ENCODE assay signal across 20 cellular contexts in genomic region chr10:127431525-127431924, GRCh38.
DNase-seq lines count a peak whose midpoint lies in the region; ATAC-seq, FAIRE-seq and TF ChIP-seq lines count a peak whose summit lies in the region.
"Had no signal": no experiment of that assay in that cellular context is flagged by ENCODE, and none has a peak within 500 bp of the region (broad histone marks: within the 10 kb centered on the region; RNA-seq: fewer than 3 reads in every experiment).

No MANE protein-coding gene starts in this region.

- no peak for DNase-seq in HepG2 (ENCODE audit: low spot score)
- no peak for DNase-seq in right lobe of liver
- DNase-seq in mesenteric fat pad (ENCODE audit: low spot score): peak; percentile 51
- DNase-seq in trophoblast cell: no peak
- DNase-seq in NCI-H774 (lab: John Stamatoyannopoulos, UW): no peak
- DNase-seq in urothelium cell line (ENCODE audit: low spot score): no peak
- DNase-seq: C1 segment of cervical spinal cord; Calu3; CD4-positive, alpha-beta memory T cell; COR-L47; DMS53; DMS79 treated with DMSO at 0.1 percent for 48 hours; GF-D8; GOT3; HFFc6 had no signal

- H3K9ac ChIP-seq in HepG2 (ENCODE audit: insufficient read depth, low read depth, low read length) (no peak overlapping the region), trophoblast cell (ENCODE audit: low read length) (no peak overlapping the region)

- H2BK12ac ChIP-seq in trophoblast cell (ENCODE audit: low read length): no peak overlapping the region

- H2BK5ac ChIP-seq in trophoblast cell (ENCODE audit: low read depth, low read length, poor library complexity): no peak overlapping the region

- POLR2A ChIA-PET in HepG2 (lab: Yijun Ruan, JAX): no interaction called here

- H3K23ac ChIP-seq in trophoblast cell (ENCODE audit: low read length): no peak overlapping the region

- no peaks in the 10 kb centered on the region for H3K79me2 ChIP-seq in HepG2 (ENCODE audit: insufficient read depth, low read length)
- no peaks in the 10 kb centered on the region for H3K79me2 ChIP-seq in trophoblast cell (ENCODE audit: control insufficient read depth, insufficient read depth, low read length, poor library complexity)

- H3K4ac ChIP-seq in trophoblast cell (ENCODE audit: low read depth, low read length): no peak overlapping the region

- CTCF ChIA-PET in HepG2 (lab: Yijun Ruan, JAX; ENCODE audit: low intra/inter-chr PET ratio, low total read pairs): no interaction called here

- H3K4me3 ChIP-seq in HepG2 (replicated peaks in 1 of 3; ENCODE audit: insufficient read depth in 1 of 3, low read depth in 2 of 3, low read length in 3 of 3) (no peak overlapping the region), right lobe of liver (no peak overlapping the region), trophoblast cell (ENCODE audit: low read depth, low read length) (peak overlapping the region; percentile 23)
- H3K4me3 ChIP-seq: HAP-1 had no signal

- H3K14ac ChIP-seq in trophoblast cell (ENCODE audit: low read length): no peak overlapping the region

- no peak overlapping the region for H3K4me2 ChIP-seq in HepG2 (ENCODE audit: low read depth, low read length)
- no peak overlapping the region for H3K4me2 ChIP-seq in trophoblast cell (ENCODE audit: low read length)

- H2AFZ ChIP-seq in HepG2 (ENCODE audit: low read length): no peak overlapping the region
- no peak overlapping the region for H2AFZ ChIP-seq in trophoblast cell (ENCODE audit: insufficient read depth, low read length, poor library complexity)

- TF ChIP-seq POLR2A in HepG2 (IDR thresholded peaks at IDR 0.05; ENCODE audit: insufficient read depth in 1 of 2, low read depth in 2 of 2, low read length in 2 of 2) (no peak), right lobe of liver (IDR thresholded peaks at IDR 0.05) (no peak)

- no peak overlapping the region for H3K27ac ChIP-seq in HepG2 (ENCODE audit: extremely low read length, insufficient read depth, low read length)
- no peak overlapping the region for H3K27ac ChIP-seq in right lobe of liver
- H3K27ac ChIP-seq in trophoblast cell (ENCODE audit: low read depth, low read length): no peak overlapping the region

- H2BK120ac ChIP-seq in trophoblast cell (ENCODE audit: insufficient read depth, low read length, poor library complexity): no peak overlapping the region

- H2AK5ac ChIP-seq in trophoblast cell (ENCODE audit: low read length): no peak overlapping the region

- no peak for TF ChIP-seq EP300 in HepG2 (IDR thresholded peaks at IDR 0.05; ENCODE audit: low read depth in 2 of 2, low read length in 2 of 2)
- TF ChIP-seq EP300 in HepG2 (CRISPR knock-in tag; IDR thresholded peaks at IDR 0.05; ENCODE audit: borderline replicate concordance): no peak

- no peaks in the 10 kb centered on the region for H3K9me3 ChIP-seq in HepG2 (ENCODE audit: low read length)
- H3K9me3 ChIP-seq in right lobe of liver: no peaks in the 10 kb centered on the region
- peaks cover 14% of the 10 kb centered on the region for H3K9me3 ChIP-seq in trophoblast cell (ENCODE audit: insufficient read depth, low read depth, low read length)
- H3K9me3 ChIP-seq: HAP-1 had no signal

- no peak for TF ChIP-seq CTCF in HepG2 (CRISPR knock-in tag; IDR thresholded peaks at IDR 0.05)
- TF ChIP-seq CTCF in right lobe of liver (IDR thresholded peaks at IDR 0.05): no peak

- no peaks in the 10 kb centered on the region for H4K20me1 ChIP-seq in HepG2 (ENCODE audit: insufficient read depth, low read length)

- in situ Hi-C loops in HepG2 (cut with HindIII; ENCODE audit: extremely low pct_ligation_motif_present, low pct_unique_long_range_greater_than_20kb): no loop called here

- no peaks in the 10 kb centered on the region for H3K79me1 ChIP-seq in trophoblast cell (ENCODE audit: low read length)

- H4K91ac ChIP-seq in trophoblast cell (ENCODE audit: low read depth, low read length): no peak overlapping the region

- H4K8ac ChIP-seq in trophoblast cell (ENCODE audit: low read depth, low read length): no peak overlapping the region

- BruUV-seq in HepG2 (replicated peaks; lab: Mats Ljungman, UMichigan): no TSS peak

- 99% methylated on average over 8 of the region's 8 CpGs for whole genome bisulfite sequencing in HepG2 (ENCODE audit: low lambda C conversion rate)
- 92% methylated on average over 6 of the region's 8 CpGs for WGBS in right lobe of liver (ENCODE audit: insufficient coverage, low coverage, low lambda C conversion rate, missing lambda C conversion rate)
- no CpG with 5 or more reads among the region's 8 CpGs for WGBS in trophoblast cell (ENCODE audit: extremely low coverage, insufficient coverage, insufficient read length)

- ATAC-seq in HepG2: no peak
- no peak for ATAC-seq in right lobe of liver
- no peak for ATAC-seq in GM21786 (IDR thresholded peaks at IDR 0.05; ENCODE audit: unreplicated experiment)

- no peaks in the 10 kb centered on the region for H3K27me3 ChIP-seq in HepG2 (ENCODE audit: control insufficient read depth in 1 of 2, insufficient read depth in 2 of 2, low read length in 2 of 2)
- H3K27me3 ChIP-seq in right lobe of liver: no peaks in the 10 kb centered on the region
- H3K27me3 ChIP-seq in trophoblast cell (ENCODE audit: insufficient read depth, low read length): no peaks in the 10 kb centered on the region

- no peak for TF ChIP-seq RAD21 in HepG2 (CRISPR knock-in tag; IDR thresholded peaks at IDR 0.05)

- H3K4me1 ChIP-seq in HepG2 (ENCODE audit: insufficient read depth, low read length) (no peaks in the 10 kb centered on the region), right lobe of liver (no peaks in the 10 kb centered on the region), trophoblast cell (ENCODE audit: control insufficient read depth in 1 of 2, insufficient read depth in 2 of 2, low read length in 2 of 2) (no peaks in the 10 kb centered on the region)
- H3K4me1 ChIP-seq: HAP-1 had no signal

- H3K36me3 ChIP-seq in HepG2 (replicated peaks in 1 of 2; ENCODE audit: control insufficient read depth in 1 of 2, insufficient read depth in 2 of 2, low read length in 2 of 2) (peaks cover 0 to 5% of the 10 kb centered on the region in 2 experiments; a peak in 2 of 5 replicates), right lobe of liver (no peaks in the 10 kb centered on the region), trophoblast cell (ENCODE audit: control insufficient read depth in 1 of 2, insufficient read depth in 2 of 2, low read length in 2 of 2) (peaks cover 32 to 41% of the 10 kb centered on the region in 2 experiments)
- H3K36me3 ChIP-seq: HAP-1 had no signal

- FAIRE-seq in HepG2 (lab: Jason Lieb, UNC) (no peak), urothelium cell line (lab: Jason Lieb, UNC) (no peak)
- FAIRE-seq: GM12891, GM18507, H54 had no signal

- no peak overlapping the region for H4K12ac ChIP-seq in trophoblast cell (ENCODE audit: low read depth, low read length)

- no peak overlapping the region for H3K18ac ChIP-seq in trophoblast cell (ENCODE audit: low read length)

- intact Hi-C loops in HepG2 (cut with micrococcal nuclease; ENCODE audit: unreplicated experiment): no loop called here
- intact Hi-C loops in right lobe of liver (cut with DNase I): no loop called here

TF ChIP-seq in HepG2, 621 proteins besides CTCF, POLR2A, EP300 and RAD21 (continues in another document):
- TF ChIP-seq ERF (CRISPR knock-in tag; IDR thresholded peaks at IDR 0.05) (no peak), ZFP36L2 (CRISPR knock-in tag; IDR thresholded peaks at IDR 0.05) (no peak)
- TF ChIP-seq, protein P1, sequence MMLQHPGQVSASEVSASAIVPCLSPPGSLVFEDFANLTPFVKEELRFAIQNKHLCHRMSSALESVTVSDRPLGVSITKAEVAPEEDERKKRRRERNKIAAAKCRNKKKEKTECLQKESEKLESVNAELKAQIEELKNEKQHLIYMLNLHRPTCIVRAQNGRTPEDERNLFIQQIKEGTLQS (CRISPR knock-in tag; IDR thresholded peaks at IDR 0.05): no peak
